ENCODE assay signal across 8 cellular contexts in the genomic region with DNA sequence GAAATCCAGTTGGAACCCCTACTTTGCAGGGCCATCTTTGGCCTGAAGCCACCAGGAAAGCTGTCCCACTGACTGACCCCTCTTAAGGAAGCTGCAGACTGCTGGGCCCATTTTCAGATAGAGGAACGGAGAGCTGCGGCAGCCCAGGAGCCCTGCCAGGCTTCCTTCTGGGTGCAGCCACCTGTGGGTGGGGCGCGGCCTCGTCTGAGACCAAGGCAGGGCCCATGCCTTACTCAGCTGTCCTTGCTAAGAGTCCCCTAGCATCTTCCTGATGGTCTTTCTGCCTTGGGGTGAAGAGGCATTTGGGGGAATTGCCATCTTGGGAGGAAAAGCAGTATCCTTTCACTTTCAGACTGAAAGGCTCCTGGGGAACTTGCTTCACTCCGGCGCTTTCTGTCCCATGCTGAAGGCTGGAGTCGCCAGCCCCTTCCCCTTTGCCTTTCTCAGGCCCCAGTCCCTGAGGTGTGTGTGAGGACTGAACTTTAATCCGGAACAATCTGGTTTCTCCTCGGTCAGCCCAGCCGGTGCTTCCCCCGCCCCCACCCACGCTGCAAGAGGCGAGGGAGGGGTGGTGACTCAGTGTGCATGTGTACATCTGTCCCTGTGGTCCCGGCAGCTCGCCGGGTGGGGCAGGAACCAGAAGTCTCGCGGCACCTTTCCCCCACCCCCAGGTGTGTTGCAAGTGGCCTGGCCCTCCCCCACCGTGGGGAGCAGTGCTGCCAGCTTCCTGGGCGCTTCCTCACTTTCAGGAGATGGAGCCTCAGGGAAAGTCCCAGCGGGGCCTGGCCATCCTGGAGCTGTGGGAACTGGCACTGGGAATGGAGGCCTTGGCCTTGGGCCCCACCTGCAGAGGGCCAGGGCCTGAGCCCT. TPM values are rescaled to one million over a fixed set of nuclear protein-coding genes. Genes with fewer than 3 reads are reported as not detected.
DNase-seq lines count a peak whose midpoint lies in the region; ATAC-seq, FAIRE-seq and TF ChIP-seq lines count a peak whose summit lies in the region.

No MANE protein-coding gene starts in this region.

- H3K9me3 ChIP-seq in H1 (ENCODE audit: insufficient read depth in 2 of 2, low read depth in 1 of 2, low read length in 1 of 2) = no peaks in the 10 kb centered on the region
- no peaks in the 10 kb centered on the region for H3K9me3 ChIP-seq in naive thymus-derived CD4-positive, alpha-beta T cell (ENCODE audit: control insufficient read depth in 2 of 3, low read length in 3 of 3)

- 89% methylated on average over 22 of the region's 22 CpGs; no CpG with 5 or more reads in 1 of the 2 experiments for WGBS in H1 (ENCODE audit: extremely low coverage in 1 of 2, insufficient coverage in 1 of 2, insufficient read length in 1 of 2, insufficient replicate concordance in 2 of 2, low coverage in 1 of 2, low lambda C conversion rate in 2 of 2, missing lambda C conversion rate in 1 of 2), 2 experiments

- DNase-seq in COLO829 (ENCODE audit: low spot score) = peak; percentile 60
- peak; percentile 58 for DNase-seq in NCI-H2171 treated with DMSO at 0.1 percent for 48 hours (lab: John Stamatoyannopoulos, UW)
- DNase-seq in activated CD8-positive, alpha-beta T cell treated with anti-CD3 and anti-CD28 coated beads, Interleukin-2, amount 10 ng/mL, durations not matched to agents 7 days and 5 days = peak; percentile 91
- no peak for DNase-seq in H1 (ENCODE audit: low read depth in 1 of 2, low spot score in 2 of 2)
- peak in 8 of 9 donors; percentile 54 to 90 (median 63) for DNase-seq in naive thymus-derived CD4-positive, alpha-beta T cell
- peak; percentile 83 to 94 for DNase-seq in stimulated activated naive CD8-positive, alpha-beta T cell treated with anti-CD3 and anti-CD28 coated beads, Interleukin-15, amount 100 ng/mL, for 72 hours
- no peak for DNase-seq in D721Med (ENCODE audit: insufficient read length, low spot score)

- H2BK12ac ChIP-seq in H1 (ENCODE audit: low read depth, low read length) = no peak overlapping the region

- no peak overlapping the region for H3K56ac ChIP-seq in H1 (replicated peaks; ENCODE audit: insufficient read length, low read depth, low read length)

- H3K36me3 Mint-ChIP-seq in activated CD8-positive, alpha-beta T cell treated with anti-CD3 and anti-CD28 coated beads, Interleukin-2, amount 10 ng/mL, durations not matched to agents 7 days and 5 days (ENCODE audit: low read depth) = peaks cover 75% of the 10 kb centered on the region
- peaks cover 6 to 69% (median 13%) of the 10 kb centered on the region in 5 donors for H3K36me3 Mint-ChIP-seq in naive thymus-derived CD4-positive, alpha-beta T cell

- H3K23me2 ChIP-seq in H1 (ENCODE audit: low read depth, low read length) = peaks cover 4% of the 10 kb centered on the region; the same call in 1 of the 2 replicates

- H3K27ac Mint-ChIP-seq in activated CD8-positive, alpha-beta T cell treated with anti-CD3 and anti-CD28 coated beads, Interleukin-2, amount 10 ng/mL, durations not matched to agents 7 days and 5 days = peak overlapping the region; percentile 98
- H3K27ac Mint-ChIP-seq in naive thymus-derived CD4-positive, alpha-beta T cell = peak overlapping the region; percentile 96 to 99 (median 98)
- peak overlapping the region; percentile 95 to 97 for H3K27ac Mint-ChIP-seq in stimulated activated naive CD8-positive, alpha-beta T cell treated with anti-CD3 and anti-CD28 coated beads, Interleukin-15, amount 100 ng/mL, for 72 hours

- CTCF ChIA-PET in activated CD8-positive, alpha-beta T cell treated with anti-CD3 and anti-CD28 coated beads, Interleukin-2, amount 10 ng/mL, durations not matched to agents 7 days and 5 days (lab: Charles Lee) = interaction anchor here (0.6 to 9.0 kb wide), 9 partner anchors 6 to 383 kb away, joined by 3 to 165 read pairs (median 4); a partner anchor contains a TSS
- CTCF ChIA-PET in H1 (lab: Charles Lee; ENCODE audit: partially characterized antibody) = interaction anchor here (1.0 to 21.7 kb wide), 6 partner anchors 7 to 45 kb away, joined by 4 to 382 read pairs (median 44); no protein-coding TSS in a partner anchor
- CTCF ChIA-PET in naive thymus-derived CD4-positive, alpha-beta T cell (lab: Charles Lee) = interaction anchor here (0.6 to 8.9 kb wide), 6 partner anchors 7 to 36 kb away, joined by 3 to 103 read pairs (median 4); no protein-coding TSS in a partner anchor

- peaks cover 9 to 36% (median 26%) of the 10 kb centered on the region in 4 experiments; a peak in 7 of 8 replicates for H3K36me3 ChIP-seq in H1 (ENCODE audit: control insufficient read depth in 2 of 4, insufficient read depth in 4 of 4, low read length in 3 of 4)
- H3K36me3 ChIP-seq in naive thymus-derived CD4-positive, alpha-beta T cell (ENCODE audit: control insufficient read depth in 2 of 3, insufficient read depth in 3 of 3, low read length in 3 of 3) = peaks cover 16 to 73% (median 39%) of the 10 kb centered on the region in 3 experiments

- no peak overlapping the region for H3K23ac ChIP-seq in H1 (ENCODE audit: insufficient read length)

- FAIRE-seq in H1 (lab: Jason Lieb, UNC) (no peak), D721Med (lab: Jason Lieb, UNC) (no peak)

- peak overlapping the region; percentile 47; the same call in 1 of the 2 replicates for H4K8ac ChIP-seq in H1 (ENCODE audit: extremely low read depth, insufficient read depth, low read length)

- H2BK5ac ChIP-seq in H1 (ENCODE audit: low read depth, low read length) = no peak overlapping the region

- peaks cover 52% of the 10 kb centered on the region for H3K4me1 Mint-ChIP-seq in activated CD8-positive, alpha-beta T cell treated with anti-CD3 and anti-CD28 coated beads, Interleukin-2, amount 10 ng/mL, durations not matched to agents 7 days and 5 days (ENCODE audit: low read depth)
- H3K4me1 Mint-ChIP-seq in naive thymus-derived CD4-positive, alpha-beta T cell = peaks cover 21 to 50% (median 34%) of the 10 kb centered on the region in 7 donors
- H3K4me1 Mint-ChIP-seq in stimulated activated naive CD8-positive, alpha-beta T cell treated with anti-CD3 and anti-CD28 coated beads, Interleukin-15, amount 100 ng/mL, for 72 hours = peaks cover 53% of the 10 kb centered on the region

- no peak overlapping the region for H3K14ac ChIP-seq in H1 (ENCODE audit: insufficient read length)

- intact Hi-C loops in naive thymus-derived CD4-positive, alpha-beta T cell (cut with micrococcal nuclease) = loop anchor here (1.0 to 10.0 kb wide), 10 partner anchors 8 to 1378 kb away; a partner anchor contains a TSS

- peaks cover 4 to 17% of the 10 kb centered on the region in 2 experiments for H4K20me1 ChIP-seq in H1 (replicated peaks in 1 of 2; ENCODE audit: control insufficient read depth in 1 of 2, insufficient read depth in 2 of 2, low read length in 2 of 2)

- no peak overlapping the region for H3K9ac ChIP-seq in H1 (replicated peaks in 1 of 4; ENCODE audit: extremely low read depth in 1 of 4, low read depth in 3 of 4, low read length in 3 of 4)

- no peak overlapping the region for H2BK120ac ChIP-seq in H1 (replicated peaks; ENCODE audit: low read depth, low read length)

- peaks cover 0 to 42% (median 27%) of the 10 kb centered on the region in 4 experiments; a peak in 6 of 7 replicates for H3K4me1 ChIP-seq in H1 (replicated peaks in 1 of 4; ENCODE audit: control insufficient read depth in 3 of 4, insufficient read depth in 4 of 4, low read length in 3 of 4)
- peaks cover 26% of the 10 kb centered on the region in 2 donors for H3K4me1 ChIP-seq in naive thymus-derived CD4-positive, alpha-beta T cell (ENCODE audit: control insufficient read depth in 2 of 2, insufficient read depth in 2 of 2, low read length in 2 of 2)

- H4K91ac ChIP-seq in H1 (replicated peaks; ENCODE audit: insufficient read length, low read length) = no peak overlapping the region

- no peaks in the 10 kb centered on the region for H3K27me3 ChIP-seq in H1 (replicated peaks in 1 of 4; ENCODE audit: control insufficient read depth in 3 of 4, extremely low read depth in 1 of 4, insufficient read depth in 3 of 4, low read length in 3 of 4)
- no peaks in the 10 kb centered on the region for H3K27me3 ChIP-seq in naive thymus-derived CD4-positive, alpha-beta T cell (ENCODE audit: control insufficient read depth in 2 of 2, insufficient read depth in 2 of 2, low read length in 2 of 2)

- H3K79me2 ChIP-seq in H1 (ENCODE audit: control insufficient read depth in 1 of 2, insufficient read depth in 2 of 2, low read length in 2 of 2) = peaks cover 0 to 26% of the 10 kb centered on the region in 2 experiments; a peak in 2 of 4 replicates

- no peak overlapping the region for H2BK20ac ChIP-seq in H1 (ENCODE audit: low read length)

- H2AFZ ChIP-seq in H1 (ENCODE audit: low read length) = no peak overlapping the region

- H3K18ac ChIP-seq in H1 (ENCODE audit: extremely low read depth, low read length) = no peak overlapping the region

- TF ChIP-seq POLR2A in H1 (IDR thresholded peaks at IDR 0.05; ENCODE audit: control extremely low read depth in 1 of 2, low read depth in 2 of 2, low read length in 2 of 2) = no peak

- TF ChIP-seq RAD21 in H1 (IDR thresholded peaks at IDR 0.05 in 1 of 2, conservative IDR thresholded peaks at IDR 0.05 in 1 of 2; ENCODE audit: low read depth in 2 of 2, low read length in 2 of 2) = no peak

- H3K79me1 ChIP-seq in H1 (ENCODE audit: low read depth, low read length) = peaks cover 8% of the 10 kb centered on the region

- ATAC-seq in GM21825 (IDR thresholded peaks at IDR 0.05; ENCODE audit: unreplicated experiment) = peak; percentile 29
- ATAC-seq in activated CD8-positive, alpha-beta T cell treated with anti-CD3 and anti-CD28 coated beads, Interleukin-2, amount 10 ng/mL, durations not matched to agents 7 days and 5 days = peak; percentile 52
- peak; percentile 69 for ATAC-seq in naive thymus-derived CD4-positive, alpha-beta T cell
- peak; percentile 70 for ATAC-seq in stimulated activated naive CD8-positive, alpha-beta T cell treated with anti-CD3 and anti-CD28 coated beads, Interleukin-15, amount 100 ng/mL, for 72 hours

- no peaks in the 10 kb centered on the region for H3K27me3 Mint-ChIP-seq in activated CD8-positive, alpha-beta T cell treated with anti-CD3 and anti-CD28 coated beads, Interleukin-2, amount 10 ng/mL, durations not matched to agents 7 days and 5 days (ENCODE audit: low read depth)
- H3K27me3 Mint-ChIP-seq in naive thymus-derived CD4-positive, alpha-beta T cell = no peaks in the 10 kb centered on the region
- no peaks in the 10 kb centered on the region for H3K27me3 Mint-ChIP-seq in stimulated activated naive CD8-positive, alpha-beta T cell treated with anti-CD3 and anti-CD28 coated beads, Interleukin-15, amount 100 ng/mL, for 72 hours

- no peak overlapping the region for H2BK15ac ChIP-seq in H1 (ENCODE audit: low read length)

- peak overlapping the region; percentile 90 for H3K4me3 Mint-ChIP-seq in activated CD8-positive, alpha-beta T cell treated with anti-CD3 and anti-CD28 coated beads, Interleukin-2, amount 10 ng/mL, durations not matched to agents 7 days and 5 days
- H3K4me3 Mint-ChIP-seq in naive thymus-derived CD4-positive, alpha-beta T cell = peak overlapping the region; percentile 91 to 99 (median 96)
- peak overlapping the region; percentile 95 to 99 for H3K4me3 Mint-ChIP-seq in stimulated activated naive CD8-positive, alpha-beta T cell treated with anti-CD3 and anti-CD28 coated beads, Interleukin-15, amount 100 ng/mL, for 72 hours

- POLR2A ChIA-PET in activated CD8-positive, alpha-beta T cell treated with anti-CD3 and anti-CD28 coated beads, Interleukin-2, amount 10 ng/mL, durations not matched to agents 7 days and 5 days (lab: Charles Lee) = interaction anchor here (0.7 to 3.4 kb wide), 11 partner anchors 8 to 533 kb away, joined by 3 to 18 read pairs (median 4); a partner anchor contains a TSS
- POLR2A ChIA-PET in H1 (lab: Charles Lee; ENCODE audit: partially characterized antibody) = interaction anchor here (1.1 to 5.7 kb wide), 3 partner anchors 6 to 31 kb away, joined by 3 to 68 read pairs (median 7); no protein-coding TSS in a partner anchor
- POLR2A ChIA-PET in naive thymus-derived CD4-positive, alpha-beta T cell (lab: Charles Lee) = interaction anchor here (0.6 to 9.1 kb wide), 13 partner anchors 7 to 962 kb away, joined by 3 to 90 read pairs (median 6); a partner anchor contains a TSS

- TF ChIP-seq EP300 in H1 (IDR thresholded peaks at IDR 0.05; ENCODE audit: borderline replicate concordance in 1 of 2, low read depth in 2 of 2, low read length in 2 of 2) = no peak

- H3K27ac ChIP-seq in H1 (ENCODE audit: low read depth, low read length) = no peak overlapping the region; the same call in 1 of the 2 replicates
- peak overlapping the region; percentile 95 for H3K27ac ChIP-seq in naive thymus-derived CD4-positive, alpha-beta T cell (ENCODE audit: low read depth, low read length)

- no peak overlapping the region for H3K4me3 ChIP-seq in H1 (ENCODE audit: extremely low read depth in 1 of 4, insufficient read depth in 2 of 4, low read depth in 3 of 4, low read length in 4 of 4)
- H3K4me3 ChIP-seq in naive thymus-derived CD4-positive, alpha-beta T cell (ENCODE audit: low read length) = peak overlapping the region; percentile 87

- H4K5ac ChIP-seq in H1 (ENCODE audit: insufficient read length, low read depth, low read length) = no peak overlapping the region

- H3K4ac ChIP-seq in H1 (replicated peaks; ENCODE audit: insufficient read length, low read depth, low read length) = no peak overlapping the region

- no peak overlapping the region for H3K4me2 ChIP-seq in H1 (ENCODE audit: insufficient read depth in 1 of 2, low read depth in 2 of 2, low read length in 2 of 2)

- no peaks in the 10 kb centered on the region for H3K9me3 Mint-ChIP-seq in activated CD8-positive, alpha-beta T cell treated with anti-CD3 and anti-CD28 coated beads, Interleukin-2, amount 10 ng/mL, durations not matched to agents 7 days and 5 days (ENCODE audit: insufficient read depth)
- H3K9me3 Mint-ChIP-seq in naive thymus-derived CD4-positive, alpha-beta T cell = no peaks in the 10 kb centered on the region
- no peaks in the 10 kb centered on the region for H3K9me3 Mint-ChIP-seq in stimulated activated naive CD8-positive, alpha-beta T cell treated with anti-CD3 and anti-CD28 coated beads, Interleukin-15, amount 100 ng/mL, for 72 hours

- TF ChIP-seq CTCF in H1 (IDR thresholded peaks at IDR 0.05; ENCODE audit: control extremely low read depth in 1 of 3, insufficient read depth in 1 of 3, low read depth in 1 of 3, low read length in 3 of 3) (no peak), D721Med (IDR thresholded peaks at IDR 0.05; ENCODE audit: insufficient read depth, missing control alignments) (no peak)

- no peak overlapping the region for H2AK5ac ChIP-seq in H1 (ENCODE audit: low read depth, low read length)

RNA-seq across cellular contexts. Expression of a gene that starts 5.1 kb away (rescaled TPM):
- total RNA-seq in activated CD8-positive, alpha-beta T cell treated with anti-CD3 and anti-CD28 coated beads, Interleukin-2, amount 10 ng/mL, durations not matched to agents 7 days and 5 days = 10 to 100 TPM; 15.1 to 17.8 TPM
- 7.4 TPM in 2 replicates for total RNA-seq in H1 (2021; fragmentation: NEBNext Ultra II Directional; extraction: Animal tissue kit (Norgen Biotek cat#: 25700))
- polyA plus RNA-seq in H1 (2011; rRNA removed) = 10.0 and 13.7 TPM in 2 replicates
- 8.1 TPM for polyA plus RNA-seq in H1 (2011; cell fraction: cytosol; rRNA removed)
- 20.1 TPM for polyA plus RNA-seq in H1 (2011; cell fraction: nucleus; rRNA removed)
- 5.6 to 7.4 TPM (median 6.7 TPM) in 4 replicates for polyA plus RNA-seq in H1 (2012, experiment 1 of 2)
- polyA plus RNA-seq in H1 (2012, experiment 2 of 2) = 6.9 TPM
- polyA plus RNA-seq in H1 (2013, experiment 1 of 2) = 4.6 TPM
- polyA plus RNA-seq in H1 (2013, experiment 2 of 2) = 4.4 TPM
- 4.1 and 7.6 TPM in 2 replicates for polyA minus RNA-seq in H1 (2011; rRNA and poly(A)+ RNA removed)
- polyA minus RNA-seq in H1 (2011; cell fraction: cytosol; rRNA and poly(A)+ RNA removed) = 3.1 TPM
- polyA minus RNA-seq in H1 (2011; cell fraction: nucleus; rRNA and poly(A)+ RNA removed) = 5.9 TPM
- total RNA-seq in naive thymus-derived CD4-positive, alpha-beta T cell = 100 to 1,000 TPM in 2 of 5 experiments, 10 to 100 TPM in 3; 35.0 to 122 (median 46.7) TPM
- 1 to 10 TPM; 4.4 to 4.7 TPM for polyA plus RNA-seq in naive thymus-derived CD4-positive, alpha-beta T cell

RNA-seq across cellular contexts. Expression of a gene that starts 35.1 kb away (rescaled TPM):
- 10 to 100 TPM; 70.8 to 73.0 TPM for total RNA-seq in activated CD8-positive, alpha-beta T cell treated with anti-CD3 and anti-CD28 coated beads, Interleukin-2, amount 10 ng/mL, durations not matched to agents 7 days and 5 days
- 36.9 and 38.8 TPM in 2 replicates for total RNA-seq in H1 (2021; fragmentation: NEBNext Ultra II Directional; extraction: Animal tissue kit (Norgen Biotek cat#: 25700))
- polyA plus RNA-seq in H1 (2011; rRNA removed) = 12.7 and 23.0 TPM in 2 replicates
- polyA plus RNA-seq in H1 (2011; cell fraction: cytosol; rRNA removed) = 25.2 TPM
- polyA plus RNA-seq in H1 (2011; cell fraction: nucleus; rRNA removed) = 11.0 TPM
- polyA plus RNA-seq in H1 (2012, experiment 1 of 2) = 29.3 to 41.8 TPM (median 33.7 TPM) in 4 replicates
- polyA plus RNA-seq in H1 (2012, experiment 2 of 2) = 14.8 TPM
- polyA plus RNA-seq in H1 (2013, experiment 1 of 2) = 26.5 TPM
- polyA plus RNA-seq in H1 (2013, experiment 2 of 2) = 27.5 TPM
- polyA minus RNA-seq in H1 (2011; rRNA and poly(A)+ RNA removed) = 10.3 and 12.0 TPM in 2 replicates
- polyA minus RNA-seq in H1 (2011; cell fraction: cytosol; rRNA and poly(A)+ RNA removed) = 9.3 TPM
- 10.8 TPM for polyA minus RNA-seq in H1 (2011; cell fraction: nucleus; rRNA and poly(A)+ RNA removed)
- total RNA-seq in naive thymus-derived CD4-positive, alpha-beta T cell = 10 to 100 TPM; 45.0 to 89.5 (median 57.7) TPM
- 100 to 1,000 TPM; 117 to 138 TPM for polyA plus RNA-seq in naive thymus-derived CD4-positive, alpha-beta T cell

Comparison
In these comparisons a context has a peak if more than half of its experiments do, and no peak if none do; other contexts are left out.
1. DNase-seq: peak in COLO829 (single experiment), NCI-H2171 treated with DMSO at 0.1 percent for 48 hours (single experiment), activated CD8-positive, alpha-beta T cell treated with anti-CD3 and anti-CD28 coated beads, Interleukin-2, amount 10 ng/mL, durations not matched to agents 7 days and 5 days (single experiment), naive thymus-derived CD4-positive, alpha-beta T cell (8 of 9) and stimulated activated naive CD8-positive, alpha-beta T cell treated with anti-CD3 and anti-CD28 coated beads, Interleukin-15, amount 100 ng/mL, for 72 hours (2 of 2); none in H1 (0 of 2) and D721Med (single experiment).
2. Peak in every context shown above with its lines, with median percentiles within 50 percentile points of each other: ATAC-seq, H3K27ac Mint-ChIP-seq and H3K4me3 Mint-ChIP-seq.